8 cellular contexts compared by ENCODE assay signal in the genomic region with DNA sequence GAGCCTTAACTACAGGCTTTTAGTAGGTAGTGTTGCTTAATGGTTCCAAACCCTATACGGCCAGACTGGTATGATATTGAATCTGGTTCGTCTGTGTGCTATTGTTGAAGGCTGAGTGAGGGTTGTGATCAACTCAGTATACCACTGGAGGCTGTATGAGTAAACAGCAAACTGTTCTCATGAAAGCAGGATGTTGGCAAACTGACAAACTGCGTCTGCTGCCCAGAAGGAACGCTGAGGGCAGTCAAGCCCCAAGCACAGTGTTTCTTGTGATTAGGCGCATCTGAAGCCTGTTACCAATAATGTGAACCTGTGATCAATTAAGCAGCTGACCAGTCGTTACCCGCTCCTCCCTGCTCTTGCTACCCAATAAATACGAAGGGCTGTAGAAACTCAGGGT.
A peak's percentile ranks its signal among the peaks of the same experiment; 100 is the strongest.
DNase-seq lines count a peak whose midpoint lies in the region; ATAC-seq and TF ChIP-seq lines count a peak whose summit lies in the region.
"Not testable (repeated sequence)": the region's sequence is repeated elsewhere in the genome, so short reads cannot be mapped to it uniquely, and the experiment has no call there.

No MANE protein-coding gene starts in this region.

- peak overlapping the region; percentile 10 for H3K23ac ChIP-seq in neuronal stem cell (ENCODE audit: low read depth, low read length, poor library complexity)

- intact Hi-C loops in PC-3 (cut with micrococcal nuclease), result not testable (repeated sequence)

- H2BK12ac ChIP-seq in neuronal stem cell (ENCODE audit: low read length), result not testable (repeated sequence)

- not testable (repeated sequence) for H4K20me1 ChIP-seq in GM23338 (replicated peaks; ENCODE audit: insufficient read depth); PC-3 (ENCODE audit: low read length)

- H3K27me3 ChIP-seq in GM23338 (ENCODE audit: insufficient read depth); PC-3 (ENCODE audit: low read length); brain microvascular endothelial cell (replicated peaks); right atrium auricular region; neuronal stem cell (ENCODE audit: control insufficient read depth in 3 of 3, insufficient read depth in 3 of 3, low read depth in 1 of 3, low read length in 3 of 3); stomach smooth muscle (ENCODE audit: control insufficient read depth in 1 of 2, insufficient read depth in 2 of 2, low read length in 2 of 2): not testable (repeated sequence)

- POLR2A ChIA-PET in PC-3 (lab: Charles Lee; ENCODE audit: unreplicated experiment), result not testable (repeated sequence)

- H3K4me2 ChIP-seq in GM23338; PC-3 (ENCODE audit: low read length); neuronal stem cell (ENCODE audit: insufficient read depth, low read length, poor library complexity, severe bottlenecking): not testable (repeated sequence)

- not testable (repeated sequence) for H3K4me3 ChIP-seq in GM23338; PC-3 (ENCODE audit: low read length); brain microvascular endothelial cell (ENCODE audit: low read depth, low read length); right atrium auricular region; neuronal stem cell (ENCODE audit: low read length in 2 of 2)
- peak overlapping the region in 1 of 2 donors; percentile 22 for H3K4me3 ChIP-seq in stomach smooth muscle (ENCODE audit: low read length in 2 of 2)

- not testable (repeated sequence) for H3K9me3 ChIP-seq in PC-3 (ENCODE audit: low read length); right atrium auricular region; neuronal stem cell (replicated peaks in 1 of 2; ENCODE audit: control insufficient read depth in 2 of 2, insufficient read depth in 1 of 2, low read depth in 1 of 2, low read length in 2 of 2); stomach smooth muscle (ENCODE audit: control insufficient read depth in 2 of 2, low read length in 2 of 2)

- ATAC-seq in GM23338, result not testable (repeated sequence)
- peak; percentile 57; the same call in 1 of the 2 replicates for ATAC-seq in PC-3

- H3K4ac ChIP-seq in neuronal stem cell (ENCODE audit: low read length), result not testable (repeated sequence)

- H4K8ac ChIP-seq in neuronal stem cell (ENCODE audit: low read depth, low read length), result not testable (repeated sequence)

- H2BK5ac ChIP-seq in neuronal stem cell (ENCODE audit: low read length), result not testable (repeated sequence)

- not testable (repeated sequence) for H3K27ac ChIP-seq in GM23338 (ENCODE audit: low read depth); PC-3 (ENCODE audit: low read length); brain microvascular endothelial cell; neuronal stem cell (replicated peaks; ENCODE audit: low read length)
- H3K27ac ChIP-seq in right atrium auricular region (peak overlapping the region; percentile 31 to 89), stomach smooth muscle (ENCODE audit: low read length) (peak overlapping the region; percentile 49)

- not testable (repeated sequence) for H3K79me2 ChIP-seq in GM23338 (replicated peaks; ENCODE audit: insufficient read depth); PC-3 (ENCODE audit: low read length)

- in situ Hi-C loops in brain microvascular endothelial cell (cut with HindIII; ENCODE audit: low pct_ligation_motif_present, low sequenced_read_pairs), result not testable (repeated sequence)

- not testable (repeated sequence) for H3F3A ChIP-seq in GM23338 (replicated peaks; ENCODE audit: low read depth); PC-3 (ENCODE audit: low read length, unreplicated experiment)

- not testable (repeated sequence) for H3K4me1 ChIP-seq in GM23338 (ENCODE audit: insufficient read depth); PC-3 (ENCODE audit: insufficient read depth, low read length); neuronal stem cell (ENCODE audit: control insufficient read depth in 2 of 2, insufficient read depth in 1 of 2, low read depth in 1 of 2, low read length in 2 of 2)
- H3K4me1 ChIP-seq in right atrium auricular region (peaks cover 0 to 26% of the 10 kb centered on the region in 2 donors), stomach smooth muscle (ENCODE audit: control insufficient read depth, insufficient read depth, low read length) (peaks cover 19% of the 10 kb centered on the region)

- not testable (repeated sequence) for H3K14ac ChIP-seq in neuronal stem cell (ENCODE audit: low read length)

- WGBS in neuronal stem cell (ENCODE audit: extremely low coverage in 2 of 2, insufficient read length in 2 of 2, insufficient replicate concordance in 1 of 2), 2 donors, result no CpG with 5 or more reads among the region's 8 CpGs

- not testable (repeated sequence) for H3K18ac ChIP-seq in neuronal stem cell (ENCODE audit: low read length)

- H3K27ac Mint-ChIP-seq in GM23338, result not testable (repeated sequence)

- H3K36me3 ChIP-seq in GM23338 (ENCODE audit: insufficient read depth); PC-3 (ENCODE audit: low read depth, low read length); brain microvascular endothelial cell (replicated peaks); right atrium auricular region; neuronal stem cell (replicated peaks in 1 of 2; ENCODE audit: control insufficient read depth in 2 of 2, insufficient read depth in 2 of 2, low read length in 2 of 2); stomach smooth muscle (ENCODE audit: control insufficient read depth in 2 of 2, insufficient read depth in 2 of 2, low read length in 2 of 2): not testable (repeated sequence)

- H3K9me2 ChIP-seq in GM23338 (ENCODE audit: insufficient read depth); PC-3 (replicated peaks; ENCODE audit: low read length): not testable (repeated sequence)

- not testable (repeated sequence) for TF ChIP-seq CTCF in GM23338 (conservative IDR thresholded peaks at IDR 0.05; ENCODE audit: low read depth in 2 of 2); PC-3 (conservative IDR thresholded peaks at IDR 0.05; ENCODE audit: low read depth, low read length); brain microvascular endothelial cell (IDR thresholded peaks at IDR 0.05; ENCODE audit: low read depth, low read length, missing control alignments); right atrium auricular region (IDR thresholded peaks at IDR 0.05)

- H3K9ac ChIP-seq in PC-3 (ENCODE audit: low read length); neuronal stem cell (ENCODE audit: low read depth, low read length, poor library complexity): not testable (repeated sequence)
- peak overlapping the region in 1 of 2 donors; percentile 32 for H3K9ac ChIP-seq in stomach smooth muscle (ENCODE audit: low read length in 2 of 2)

- BruUV-seq in PC-3 (replicated peaks; lab: Mats Ljungman, UMichigan), result not testable (repeated sequence)

- H2BK15ac ChIP-seq in neuronal stem cell (ENCODE audit: low read length), result not testable (repeated sequence)

- not testable (repeated sequence) for H3K9me3 Mint-ChIP-seq in GM23338

- H3K4me3 Mint-ChIP-seq in GM23338, result not testable (repeated sequence)

- CTCF ChIA-PET in PC-3 (lab: Charles Lee), result not testable (repeated sequence)

- peak; percentile 23 for DNase-seq in AG08396 (ENCODE audit: low spot score)
- not testable (repeated sequence) for DNase-seq in GM23338 (ENCODE audit: low spot score); neuronal stem cell (ENCODE audit: low spot score)
- peak; percentile 47 for DNase-seq in PC-3
- peak; percentile 69 for DNase-seq in brain microvascular endothelial cell
- peak; percentile 88 for DNase-seq in fibroblast of gingiva (ENCODE audit: low read depth)
- DNase-seq in right atrium auricular region (ENCODE audit: low spot score), result peak; percentile 60

- H3K79me1 ChIP-seq in neuronal stem cell (ENCODE audit: low read depth, low read length), result not testable (repeated sequence)

- H2AK5ac ChIP-seq in neuronal stem cell (ENCODE audit: low read depth, low read length), result not testable (repeated sequence)

- not testable (repeated sequence) for H4K91ac ChIP-seq in neuronal stem cell (ENCODE audit: low read depth, low read length, poor library complexity)

- not testable (repeated sequence) for H3K36me3 Mint-ChIP-seq in GM23338 (ENCODE audit: low read depth)

- H3K4me1 Mint-ChIP-seq in GM23338, result not testable (repeated sequence)

- not testable (repeated sequence) for H2BK120ac ChIP-seq in neuronal stem cell (ENCODE audit: low read depth, low read length)

- H3K27me3 Mint-ChIP-seq in GM23338 (ENCODE audit: insufficient read depth, low read depth, poor library complexity), result not testable (repeated sequence)

- H2AFZ ChIP-seq in GM23338 (peak overlapping the region; percentile 56), PC-3 (ENCODE audit: low read length) (0 out of 2 replicates have a peak overlapping the region, but pooled peaks have one; percentile 45)
- H2AFZ ChIP-seq in neuronal stem cell (ENCODE audit: low read length), result not testable (repeated sequence)
